Comparison of ENCODE assay signal across 25 cellular contexts in the genomic region with DNA sequence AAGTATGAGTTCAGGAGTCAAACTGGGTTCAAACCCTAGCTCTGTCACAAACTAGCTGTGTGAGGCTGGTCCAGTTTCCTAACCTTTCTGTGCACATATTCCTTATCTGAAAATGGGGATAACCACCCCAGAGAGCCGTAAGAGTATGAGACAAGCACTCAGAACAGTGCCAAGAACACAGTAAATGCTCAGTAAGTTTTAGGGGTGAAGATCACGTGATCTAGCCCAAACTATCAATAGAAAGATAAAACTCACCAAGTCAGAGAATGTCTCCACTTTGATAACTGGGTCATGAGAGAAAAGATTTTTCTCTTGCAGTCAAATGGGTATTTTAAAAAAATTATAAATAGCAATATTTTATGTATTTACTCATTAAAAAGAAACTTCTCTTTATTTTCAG.
"Had no signal": no experiment of that assay in that cellular context is flagged by ENCODE, and none has a peak within 500 bp of the region (broad histone marks: within the 10 kb centered on the region; RNA-seq: fewer than 3 reads in every experiment).

No MANE protein-coding gene starts in this region.

- H3K36me3 ChIP-seq: colonic mucosa, gastroesophageal sphincter, lower lobe of right lung, thyroid gland had no signal

- DNase-seq: activated CD4-positive, alpha-beta T cell treated with anti-CD3 and anti-CD28 coated beads for 48 hours; activated CD4-positive, alpha-beta T cell treated with anti-CD3 and anti-CD28 coated beads, Interleukin-2, amount 50 U/mL, for 48 hours; activated CD8-positive, alpha-beta memory T cell treated with anti-CD3 and anti-CD28 coated beads for 24 hours; activated effector memory CD4-positive, alpha-beta T cell treated with Interleukin-2 at 50 U/mL for 16 hours; activated naive CD4-positive, alpha-beta T cell treated with Interleukin-2 at 50 U/mL for 16 hours; anterior cingulate cortex; colonic mucosa; dorsolateral prefrontal cortex; effector memory CD8-positive, alpha-beta T cell; erythroblast; head of caudate nucleus; lower lobe of right lung; mucosa of descending colon; stimulated activated CD4-positive, alpha-beta T cell treated with anti-CD3 and anti-CD28 coated beads, Interleukin-12 subunit alpha, Interleukin-12 subunit beta, amount 100 ng/mL, for 4 hours; stimulated activated CD4-positive, alpha-beta T cell treated with anti-CD3 and anti-CD28 coated beads, Interleukin-4, amount 100 ng/mL, for 1 hour; substantia nigra; thyroid gland had no signal

- FAIRE-seq: bronchial epithelial cell, urothelium cell line had no signal

- ATAC-seq: effector memory CD8-positive, alpha-beta T cell; gastroesophageal sphincter; lower lobe of right lung; mucosa of descending colon; natural killer cell treated with Interleukin-12 subunit alpha and Interleukin-12 subunit beta and Interleukin-15 and Interleukin-18, amount 100 ng/mL, for 72 hours; sciatic nerve had no signal

- H3K36me3 Mint-ChIP-seq: natural killer cell treated with Interleukin-12 subunit alpha and Interleukin-12 subunit beta and Interleukin-15 and Interleukin-18, amount 100 ng/mL, for 72 hours had no signal

- H3K27me3 ChIP-seq: colonic mucosa, dorsolateral prefrontal cortex, gastroesophageal sphincter, thyroid gland had no signal

- H3K27ac ChIP-seq: colonic mucosa, dorsolateral prefrontal cortex, lower lobe of right lung, thyroid gland had no signal

- H3K9me3 Mint-ChIP-seq: effector memory CD8-positive, alpha-beta T cell; natural killer cell treated with Interleukin-12 subunit alpha and Interleukin-12 subunit beta and Interleukin-15 and Interleukin-18, amount 100 ng/mL, for 72 hours; stimulated activated naive CD8-positive, alpha-beta T cell treated with anti-CD3 and anti-CD28 coated beads, Interleukin-15, Interleukin-2, amounts not matched to agents 100 ng/mL and 50 ng/mL, for 24 hours had no signal

- H3K27me3 Mint-ChIP-seq: stimulated activated naive CD8-positive, alpha-beta T cell treated with anti-CD3 and anti-CD28 coated beads, Interleukin-15, Interleukin-2, amounts not matched to agents 100 ng/mL and 50 ng/mL, for 24 hours had no signal

- H3K4me3 ChIP-seq: colonic mucosa, dorsolateral prefrontal cortex, gastroesophageal sphincter, lower lobe of right lung, mucosa of descending colon, skin epidermis, thyroid gland had no signal

- H3K4me1 ChIP-seq: colonic mucosa, lower lobe of right lung, thyroid gland had no signal

- H3K4me3 Mint-ChIP-seq: activated naive CD8-positive, alpha-beta T cell; effector memory CD8-positive, alpha-beta T cell; natural killer cell treated with Interleukin-12 subunit alpha and Interleukin-12 subunit beta and Interleukin-15 and Interleukin-18, amount 100 ng/mL, for 72 hours; stimulated activated naive CD8-positive, alpha-beta T cell treated with anti-CD3 and anti-CD28 coated beads, Interleukin-15, Interleukin-2, amounts not matched to agents 100 ng/mL and 50 ng/mL, for 24 hours had no signal

- H3K27ac Mint-ChIP-seq: activated naive CD8-positive, alpha-beta T cell; effector memory CD8-positive, alpha-beta T cell; natural killer cell treated with Interleukin-12 subunit alpha and Interleukin-12 subunit beta and Interleukin-15 and Interleukin-18, amount 100 ng/mL, for 72 hours; stimulated activated naive CD8-positive, alpha-beta T cell treated with anti-CD3 and anti-CD28 coated beads, Interleukin-15, Interleukin-2, amounts not matched to agents 100 ng/mL and 50 ng/mL, for 24 hours had no signal

- H3K9me3 ChIP-seq: colonic mucosa, gastroesophageal sphincter, lower lobe of right lung, mucosa of descending colon, thyroid gland had no signal
